In genomic region chr9:135402739-135403695, GRCh38 we compare ENCODE assay signal across 19 cellular contexts.
DNase-seq lines count a peak whose midpoint lies in the region; ATAC-seq, FAIRE-seq and TF ChIP-seq lines count a peak whose summit lies in the region.
"Had no signal": no experiment of that assay in that cellular context is flagged by ENCODE, and none has a peak within 500 bp of the region (broad histone marks: within the 10 kb centered on the region; RNA-seq: fewer than 3 reads in every experiment).

No MANE protein-coding gene starts in this region.

- H2AFZ ChIP-seq in H1 (ENCODE audit: low read length) (no peak overlapping the region; the same call in 1 of the 2 replicates), neuronal stem cell (ENCODE audit: low read length) (no peak overlapping the region)

- H3K4me1 ChIP-seq in heart left ventricle (no peaks in the 10 kb centered on the region), H1 (replicated peaks in 1 of 4; ENCODE audit: control insufficient read depth in 3 of 4, insufficient read depth in 4 of 4, low read length in 3 of 4) (no peaks in the 10 kb centered on the region), neuronal stem cell (ENCODE audit: control insufficient read depth in 2 of 2, insufficient read depth in 1 of 2, low read depth in 1 of 2, low read length in 2 of 2) (no peaks in the 10 kb centered on the region)
- H3K4me1 ChIP-seq: BLaER1 treated with 17β-estradiol and CSF1 and Interleukin-3, amounts not matched to agents 10 nM and 100 nM had no signal

- H2BK12ac ChIP-seq in H1 (ENCODE audit: low read depth, low read length) (no peak overlapping the region), neuronal stem cell (ENCODE audit: low read length) (peak overlapping the region; percentile 73)

- no peak for TF ChIP-seq RAD21 in H1 (IDR thresholded peaks at IDR 0.05 in 1 of 2, conservative IDR thresholded peaks at IDR 0.05 in 1 of 2; ENCODE audit: low read depth in 2 of 2, low read length in 2 of 2)

- H2BK15ac ChIP-seq in H1 (ENCODE audit: low read length) (no peak overlapping the region), neuronal stem cell (ENCODE audit: low read length) (no peak overlapping the region)

- no peak overlapping the region for H3K27ac ChIP-seq in heart left ventricle
- H3K27ac ChIP-seq in H1 (ENCODE audit: low read depth, low read length), result no peak overlapping the region
- no peak overlapping the region for H3K27ac ChIP-seq in neuronal stem cell (replicated peaks; ENCODE audit: low read length)
- H3K27ac ChIP-seq: BLaER1 treated with 17β-estradiol and CSF1 and Interleukin-3, amounts not matched to agents 10 nM and 100 nM; HL-60 had no signal

- H3K36me3 ChIP-seq in heart left ventricle (no peaks in the 10 kb centered on the region), H1 (ENCODE audit: control insufficient read depth in 2 of 4, insufficient read depth in 4 of 4, low read length in 3 of 4) (no peaks in the 10 kb centered on the region), neuronal stem cell (replicated peaks in 1 of 2; ENCODE audit: control insufficient read depth in 2 of 2, insufficient read depth in 2 of 2, low read length in 2 of 2) (no peaks in the 10 kb centered on the region)
- H3K36me3 ChIP-seq: BLaER1 treated with 17β-estradiol and CSF1 and Interleukin-3, amounts not matched to agents 10 nM and 100 nM had no signal

- DNase-seq in Right ventricle myocardium inferior (ENCODE audit: missing footprints) (peak; percentile 58), heart left ventricle (no peak), H1 (ENCODE audit: low read depth in 1 of 2, low spot score in 2 of 2) (no peak), neuronal stem cell (ENCODE audit: low spot score) (no peak), T-helper 9 cell (no peak), SKM-1 treated with dmso at 0.1 percent for 144 hours (lab: John Stamatoyannopoulos, UW; ENCODE audit: unreplicated experiment) (no peak)
- DNase-seq in stimulated activated CD4-positive, alpha-beta T cell treated with anti-CD3 and anti-CD28 coated beads, Interleukin-2, amount 100 ng/mL, for 24 hours, result no peak
- DNase-seq: 8988T; Calu3; CD8-positive, alpha-beta T cell; DMS79 treated with DMSO at 0.1 percent for 48 hours; GF-D8; GOT3; HCEC 1CT; HFFc6 had no signal

- H3K79me1 ChIP-seq in H1 (ENCODE audit: low read depth, low read length) (no peaks in the 10 kb centered on the region), neuronal stem cell (ENCODE audit: low read depth, low read length) (peaks cover 3% of the 10 kb centered on the region)

- no peak overlapping the region for H4K5ac ChIP-seq in H1 (ENCODE audit: insufficient read length, low read depth, low read length)

- H3K4me2 ChIP-seq in H1 (ENCODE audit: insufficient read depth in 1 of 2, low read depth in 2 of 2, low read length in 2 of 2), result no peak overlapping the region
- H3K4me2 ChIP-seq in neuronal stem cell (ENCODE audit: insufficient read depth, low read length, poor library complexity, severe bottlenecking), result no peak overlapping the region
- H3K4me2 ChIP-seq: BLaER1 treated with 17β-estradiol and CSF1 and Interleukin-3, amounts not matched to agents 10 nM and 100 nM had no signal

- H3K4ac ChIP-seq in H1 (replicated peaks; ENCODE audit: insufficient read length, low read depth, low read length) (no peak overlapping the region), neuronal stem cell (ENCODE audit: low read length) (peak overlapping the region; percentile 37)

- H3K56ac ChIP-seq in H1 (replicated peaks; ENCODE audit: insufficient read length, low read depth, low read length), result no peak overlapping the region

- H4K20me1 ChIP-seq in H1 (replicated peaks in 1 of 2; ENCODE audit: control insufficient read depth in 1 of 2, insufficient read depth in 2 of 2, low read length in 2 of 2), result no peaks in the 10 kb centered on the region

- H2AK5ac ChIP-seq in H1 (ENCODE audit: low read depth, low read length) (no peak overlapping the region), neuronal stem cell (ENCODE audit: low read depth, low read length) (no peak overlapping the region)

- H3K23ac ChIP-seq in H1 (ENCODE audit: insufficient read length), result no peak overlapping the region
- no peak overlapping the region for H3K23ac ChIP-seq in neuronal stem cell (ENCODE audit: low read depth, low read length, poor library complexity)

- TF ChIP-seq CTCF in heart left ventricle (IDR thresholded peaks at IDR 0.05) (no peak), H1 (IDR thresholded peaks at IDR 0.05; ENCODE audit: control extremely low read depth in 1 of 3, insufficient read depth in 1 of 3, low read depth in 1 of 3, low read length in 3 of 3) (no peak)

- H4K91ac ChIP-seq in H1 (replicated peaks; ENCODE audit: insufficient read length, low read length) (no peak overlapping the region), neuronal stem cell (ENCODE audit: low read depth, low read length, poor library complexity) (no peak overlapping the region)

- CTCF ChIA-PET in H1 (lab: Charles Lee; ENCODE audit: partially characterized antibody), result interaction anchor here (1.6 to 4.8 kb wide), 2 partner anchors 10 to 317 kb away, joined by 5 to 30 read pairs; no protein-coding TSS in a partner anchor

- no peak for FAIRE-seq in H1 (lab: Jason Lieb, UNC)
- FAIRE-seq: HTR-8/SVneo had no signal

- H3K27me3 ChIP-seq in heart left ventricle, result peaks cover 0 to 32% (median 3%) of the 10 kb centered on the region in 9 donors
- no peaks in the 10 kb centered on the region for H3K27me3 ChIP-seq in H1 (replicated peaks in 1 of 4; ENCODE audit: control insufficient read depth in 3 of 4, extremely low read depth in 1 of 4, insufficient read depth in 3 of 4, low read length in 3 of 4)
- H3K27me3 ChIP-seq in neuronal stem cell (ENCODE audit: control insufficient read depth in 3 of 3, insufficient read depth in 3 of 3, low read depth in 1 of 3, low read length in 3 of 3), result peaks cover 0 to 7% (median 0%) of the 10 kb centered on the region in 3 experiments
- H3K27me3 ChIP-seq: BLaER1 treated with 17β-estradiol and CSF1 and Interleukin-3, amounts not matched to agents 10 nM and 100 nM had no signal

- H3K9me3 ChIP-seq in heart left ventricle (peaks cover 0 to 9% (median 0%) of the 10 kb centered on the region in 12 donors), H1 (ENCODE audit: insufficient read depth in 2 of 2, low read depth in 1 of 2, low read length in 1 of 2) (no peaks in the 10 kb centered on the region; a peak in 1 of 4 replicates), neuronal stem cell (replicated peaks in 1 of 2; ENCODE audit: control insufficient read depth in 2 of 2, insufficient read depth in 1 of 2, low read depth in 1 of 2, low read length in 2 of 2) (peaks cover 0 to 3% of the 10 kb centered on the region in 2 donors)

- no peak for TF ChIP-seq EP300 in H1 (IDR thresholded peaks at IDR 0.05; ENCODE audit: borderline replicate concordance in 1 of 2, low read depth in 2 of 2, low read length in 2 of 2)

- 59 to 71% (median 68%) methylated on average over 21 to 29 of the region's 29 CpGs for WGBS in heart left ventricle, 4 donors
- WGBS in H1 (ENCODE audit: extremely low coverage in 1 of 2, insufficient coverage in 1 of 2, insufficient read length in 1 of 2, insufficient replicate concordance in 2 of 2, low coverage in 1 of 2, low lambda C conversion rate in 2 of 2, missing lambda C conversion rate in 1 of 2), 2 experiments, result 89% methylated on average over 24 of the region's 29 CpGs; no CpG with 5 or more reads in 1 of the 2 experiments
- WGBS in neuronal stem cell (ENCODE audit: extremely low coverage in 2 of 2, insufficient read length in 2 of 2, insufficient replicate concordance in 1 of 2), 2 donors, result no CpG with 5 or more reads among the region's 29 CpGs

- TF ChIP-seq POLR2A in heart left ventricle (IDR thresholded peaks at IDR 0.05) (no peak), H1 (IDR thresholded peaks at IDR 0.05; ENCODE audit: control extremely low read depth in 1 of 2, low read depth in 2 of 2, low read length in 2 of 2) (no peak), GM18505 (IDR thresholded peaks at IDR 0.05; ENCODE audit: borderline replicate concordance, extremely low read depth, insufficient read depth, insufficient read length) (no peak)

- H3K79me2 ChIP-seq in H1 (ENCODE audit: control insufficient read depth in 1 of 2, insufficient read depth in 2 of 2, low read length in 2 of 2), result no peaks in the 10 kb centered on the region

- no peak overlapping the region for H2BK5ac ChIP-seq in H1 (ENCODE audit: low read depth, low read length)
- no peak overlapping the region for H2BK5ac ChIP-seq in neuronal stem cell (ENCODE audit: low read length)

- H4K8ac ChIP-seq in H1 (ENCODE audit: extremely low read depth, insufficient read depth, low read length) (peak overlapping the region; percentile 75), neuronal stem cell (ENCODE audit: low read depth, low read length) (no peak overlapping the region)

- H3K4me3 ChIP-seq in heart left ventricle, result no peak overlapping the region
- H3K4me3 ChIP-seq in H1 (ENCODE audit: extremely low read depth in 1 of 4, insufficient read depth in 2 of 4, low read depth in 3 of 4, low read length in 4 of 4), result no peak overlapping the region
- H3K4me3 ChIP-seq in neuronal stem cell (ENCODE audit: low read length in 2 of 2), result peak overlapping the region in 1 of 2 donors; percentile 45
- H3K4me3 ChIP-seq: BLaER1 treated with 17β-estradiol and CSF1 and Interleukin-3, amounts not matched to agents 10 nM and 100 nM had no signal

- H3K18ac ChIP-seq in H1 (ENCODE audit: extremely low read depth, low read length), result no peak overlapping the region
- H3K18ac ChIP-seq in neuronal stem cell (ENCODE audit: low read length), result no peak overlapping the region

- intact Hi-C loops in Right ventricle myocardium inferior (cut with DNase I) (no loop called here), heart left ventricle (cut with DNase I) (no loop called here)

- no peak overlapping the region for H2BK20ac ChIP-seq in H1 (ENCODE audit: low read length)

- H3K9ac ChIP-seq in H1 (replicated peaks in 1 of 4; ENCODE audit: extremely low read depth in 1 of 4, low read depth in 3 of 4, low read length in 3 of 4) (no peak overlapping the region), neuronal stem cell (ENCODE audit: low read depth, low read length, poor library complexity) (no peak overlapping the region)
- H3K9ac ChIP-seq: BLaER1 treated with 17β-estradiol and CSF1 and Interleukin-3, amounts not matched to agents 10 nM and 100 nM had no signal

- POLR2A ChIA-PET in H1 (lab: Charles Lee; ENCODE audit: partially characterized antibody), result no interaction called here

- ATAC-seq in Right ventricle myocardium inferior (no peak), heart left ventricle (no peak), GM18505 (IDR thresholded peaks at IDR 0.05; ENCODE audit: unreplicated experiment) (no peak)
- ATAC-seq: CD8-positive, alpha-beta T cell had no signal

- H3K23me2 ChIP-seq in H1 (ENCODE audit: low read depth, low read length), result no peaks in the 10 kb centered on the region

- H3K14ac ChIP-seq in H1 (ENCODE audit: insufficient read length) (no peak overlapping the region), neuronal stem cell (ENCODE audit: low read length) (peak overlapping the region; percentile 89)

- H2BK120ac ChIP-seq in H1 (replicated peaks; ENCODE audit: low read depth, low read length), result no peak overlapping the region
- H2BK120ac ChIP-seq in neuronal stem cell (ENCODE audit: low read depth, low read length), result peak overlapping the region; percentile 8

TF ChIP-seq in H1, 55 proteins besides CTCF, POLR2A, EP300 and RAD21 (continues in another document):
- TF ChIP-seq EZH2 (IDR thresholded peaks at IDR 0.05; ENCODE audit: low read depth, low read length, severe bottlenecking) (no peak), JUND (IDR thresholded peaks at IDR 0.05; ENCODE audit: low read length) (no peak), SIX5 (IDR thresholded peaks at IDR 0.05; ENCODE audit: low read depth, low read length) (no peak)
